27 cellular contexts compared by ENCODE assay signal in the genomic region with DNA sequence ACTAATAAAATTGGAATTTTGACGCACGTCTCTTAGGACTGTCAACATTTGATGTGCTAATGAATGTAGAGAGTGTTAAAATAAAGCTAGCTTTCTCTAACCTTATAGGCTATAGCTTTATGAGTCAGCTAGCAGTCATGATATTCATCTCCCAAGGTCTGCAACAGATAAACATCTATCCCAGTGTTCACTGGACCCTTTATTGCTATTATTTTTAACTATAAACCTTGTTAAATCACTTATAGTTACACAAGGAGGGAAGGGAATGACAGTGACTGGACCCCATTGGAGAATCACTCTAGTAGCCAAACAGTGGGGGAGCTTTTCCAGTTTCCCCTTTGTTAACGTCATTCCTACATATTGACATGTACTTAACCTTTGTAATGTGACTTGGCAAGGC.
"Had no signal": no experiment of that assay in that cellular context is flagged by ENCODE, and none has a peak within 500 bp of the region (broad histone marks: within the 10 kb centered on the region; RNA-seq: fewer than 3 reads in every experiment).

No MANE protein-coding gene starts in this region.

- H3K27me3 ChIP-seq: esophagus squamous epithelium, gastrocnemius medialis, left lung, neutrophil, pancreas, right lobe of liver, stomach, thyroid gland, vagina had no signal

- H3K36me3 ChIP-seq: esophagus squamous epithelium, gastrocnemius medialis, left lung, neutrophil, pancreas, right lobe of liver, stomach, thyroid gland, vagina had no signal

- H3K9me3 ChIP-seq: esophagus squamous epithelium, gastrocnemius medialis, left lung, neutrophil, pancreas, right lobe of liver, stomach, thyroid gland, vagina had no signal

- ATAC-seq: gastrocnemius medialis; left cardiac atrium; left lung; naive thymus-derived CD8-positive, alpha-beta T cell; pancreas; right lobe of liver; stimulated activated effector memory CD8-positive, alpha-beta T cell treated with anti-CD3 and anti-CD28 coated beads, Interleukin-12 subunit alpha, Interleukin-12 subunit beta, amount 100 ng/mL, for 72 hours had no signal

- H3K4me2 ChIP-seq: smooth muscle cell had no signal

- H3K27ac ChIP-seq: coronary artery, esophagus squamous epithelium, gastrocnemius medialis, left lung, neutrophil, pancreas, right lobe of liver, stomach, thyroid gland, vagina had no signal

- H3K4me3 ChIP-seq: coronary artery, esophagus squamous epithelium, gastrocnemius medialis, left lung, pancreas, right lobe of liver, smooth muscle cell, stomach, thyroid gland, vagina had no signal

- H3K4me1 ChIP-seq: esophagus squamous epithelium, gastrocnemius medialis, left lung, pancreas, right lobe of liver, stomach, thyroid gland, vagina had no signal

- DNase-seq: dermis blood vessel endothelial cell; effector memory CD4-positive, alpha-beta T cell; erythroblast; esophagus squamous epithelium; foreskin fibroblast; gastrocnemius medialis; head of caudate nucleus; kidney; left cardiac atrium; left lung; mesendoderm; midbrain; naive thymus-derived CD8-positive, alpha-beta T cell; pancreas; right lobe of liver; stimulated activated CD4-positive, alpha-beta T cell treated with anti-CD3 and anti-CD28 coated beads, Interleukin-12 subunit alpha, Interleukin-12 subunit beta, amount 100 ng/mL, for 4 hours; stimulated activated CD4-positive, alpha-beta T cell treated with anti-CD3 and anti-CD28 coated beads, Interleukin-1b, Interleukin-23, amount 100 ng/mL, for 48 hours; stimulated activated CD4-positive, alpha-beta T cell treated with anti-CD3 and anti-CD28 coated beads, Interleukin-4, amount 100 ng/mL, for 24 hours; stimulated activated naive CD4-positive, alpha-beta T cell treated with Interleukin-2 at 50 U/mL for 16 hours; stomach; thyroid gland; trophoblast cell had no signal
